In genomic region chr10:6092731-6093130, GRCh38 we compare ENCODE assay signal across 1 cellular context.
A peak's percentile ranks its signal among the peaks of the same experiment; 100 is the strongest.
TF ChIP-seq lines count a peak whose summit lies in the region.

No MANE protein-coding gene starts in this region.

TF ChIP-seq in IMR-90, 13 proteins besides CTCF, POLR2A, EP300 and RAD21:
- TF ChIP-seq MAFK (IDR thresholded peaks at IDR 0.05; ENCODE audit: low read depth, low read length), result no peak
- TF ChIP-seq CEBPB (IDR thresholded peaks at IDR 0.05; ENCODE audit: low read depth, low read length), result peak; percentile 46; the same call in 1 of the 2 replicates
